In genomic region chr1:74091371-74091770, GRCh38 we compare ENCODE assay signal across 34 cellular contexts.
"Had no signal": no experiment of that assay in that cellular context is flagged by ENCODE, and none has a peak within 500 bp of the region (broad histone marks: within the 10 kb centered on the region; RNA-seq: fewer than 3 reads in every experiment).

No MANE protein-coding gene starts in this region.

- H3K36me3 ChIP-seq: MG63 had no signal

- H3K27me3 ChIP-seq: MG63 had no signal

- H3K9ac ChIP-seq: KMS-11 had no signal

- H3K4me2 ChIP-seq: KMS-11 had no signal

- H3K4me3 ChIP-seq: MG63 had no signal

- H3K27ac ChIP-seq: KMS-11 had no signal

- H3K9me3 ChIP-seq: MG63 had no signal

- DNase-seq: Karpas-422, Kasumi-1, MG63, MM.1S, MV-4-11, NCI-H1048, NCI-H1092, NCI-H1092 treated with DMSO at 0.1 percent for 48 hours, NCI-H1105, NCI-H1105 treated with DMSO at 0.1 percent for 48 hours, NCI-H1417, NCI-H1417 treated with DMSO at 0.1 percent for 48 hours, NCI-H1436, NCI-H1436 treated with DMSO at 0.1 percent for 48 hours, NCI-H146, NCI-H1694, NCI-H1694 treated with DMSO at 0.1 percent for 48 hours, NCI-H187, NCI-H187 treated with DMSO at 0.1 percent for 48 hours, NCI-H1930, NCI-H2029, NCI-H2029 treated with DMSO at 0.1 percent for 48 hours, NCI-H2081, NCI-H2081 treated with DMSO at 0.1 percent for 48 hours, NCI-H2107, NCI-H2171, NCI-H2171 treated with DMSO at 0.1 percent for 48 hours, NCI-H2227 treated with DMSO at 0.1 percent for 48 hours, NCI-H226, NCI-H345, NCI-H446, NCI-H446 treated with DMSO at 0.1 percent for 48 hours, NCI-H510A had no signal
